23 cellular contexts compared by ENCODE assay signal in the genomic region with DNA sequence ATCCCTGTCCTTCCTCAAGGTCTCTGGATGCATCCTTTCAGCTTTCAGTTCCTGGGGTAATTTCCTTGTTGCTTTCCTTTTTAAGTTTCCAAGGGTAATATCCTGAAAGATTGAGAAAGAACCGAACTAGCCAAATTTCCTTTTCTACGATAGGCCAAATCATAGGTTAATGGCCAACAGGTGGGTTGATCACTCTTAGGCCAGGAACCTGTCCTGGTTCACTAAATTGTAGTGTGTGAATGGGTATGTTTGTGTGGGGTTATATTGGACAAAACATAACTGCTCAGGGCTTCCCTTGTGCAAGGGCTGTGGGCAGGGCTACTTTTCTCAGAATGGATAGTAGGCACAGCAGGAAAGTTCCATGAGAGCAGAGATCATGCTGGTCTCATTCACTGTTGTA. TPM values are rescaled to one million over a fixed set of nuclear protein-coding genes. Genes with fewer than 3 reads are reported as not detected.
A peak's percentile ranks its signal among the peaks of the same experiment; 100 is the strongest.
DNase-seq lines count a peak whose midpoint lies in the region; ATAC-seq and TF ChIP-seq lines count a peak whose summit lies in the region.
"Had no signal": no experiment of that assay in that cellular context is flagged by ENCODE, and none has a peak within 500 bp of the region (broad histone marks: within the 10 kb centered on the region; RNA-seq: fewer than 3 reads in every experiment).

No MANE protein-coding gene starts in this region.

- H3K4me3 ChIP-seq in HEK293 (ENCODE audit: low read depth, low read length) (no peak overlapping the region), esophagus muscularis mucosa (no peak overlapping the region)
- H3K4me3 ChIP-seq: BLaER1, GM12878 had no signal

- H3K36me3 ChIP-seq in HEK293 (ENCODE audit: control insufficient read depth in 2 of 2, insufficient read depth in 1 of 2, low read length in 2 of 2) (peaks cover 0 to 12% of the 10 kb centered on the region in 2 experiments; a peak in 1 of 3 replicates), esophagus muscularis mucosa (no peaks in the 10 kb centered on the region)

- no peaks in the 10 kb centered on the region for H3K4me1 ChIP-seq in HEK293 (ENCODE audit: control insufficient read depth, insufficient read depth, low read length)
- H3K4me1 ChIP-seq in esophagus muscularis mucosa, result no peaks in the 10 kb centered on the region
- H3K4me1 ChIP-seq: BE2C had no signal

- CTCF ChIA-PET in HEK293 (lab: Yijun Ruan, JAX), result interaction anchor here (1.2 kb wide), 1 partner anchor 9 kb away, joined by 6 read pairs; no protein-coding TSS in a partner anchor

- no peak for ATAC-seq in GM21619 (IDR thresholded peaks at IDR 0.05; ENCODE audit: unreplicated experiment)
- ATAC-seq: GM12878 had no signal

- POLR2A ChIA-PET in HEK293 (lab: Yijun Ruan, JAX), result no interaction called here

- no peaks in the 10 kb centered on the region for H3K27me3 ChIP-seq in esophagus muscularis mucosa
- H3K27me3 ChIP-seq: BE2C, BLaER1 had no signal

- no peak for TF ChIP-seq POLR2A in esophagus muscularis mucosa (IDR thresholded peaks at IDR 0.05; ENCODE audit: low read depth)

- H3K9me3 ChIP-seq in HEK293 (ENCODE audit: control insufficient read depth, insufficient read depth, low read depth, low read length), result no peaks in the 10 kb centered on the region
- H3K9me3 ChIP-seq in esophagus muscularis mucosa, result no peaks in the 10 kb centered on the region
- H3K9me3 ChIP-seq: BE2C, BLaER1 had no signal

- intact Hi-C loops in esophagus muscularis mucosa (cut with DNase I), result no loop called here

- H3K27ac ChIP-seq in HEK293 (ENCODE audit: extremely low read depth, low read depth, low read length) (no peak overlapping the region), esophagus muscularis mucosa (replicated peaks in 1 of 4) (no peak overlapping the region)
- H3K27ac ChIP-seq: BLaER1 had no signal

- 91% methylated on average over 2 of the region's 2 CpGs for WGBS in esophagus muscularis mucosa

- TF ChIP-seq CTCF in HEK293 (tag by site-specific recombination; IDR thresholded peaks at IDR 0.05) (no peak), esophagus muscularis mucosa (IDR thresholded peaks at IDR 0.05) (no peak)

- DNase-seq in NCI-H69 (lab: John Stamatoyannopoulos, UW) (peak; percentile 54), esophagus muscularis mucosa (ENCODE audit: extremely low spot score) (peak; percentile 64), NCI-H1436 (lab: John Stamatoyannopoulos, UW) (no peak), pons (ENCODE audit: low spot score) (no peak)
- DNase-seq: 8988T; ACHN; BE2C; C1 segment of cervical spinal cord; CD4-positive, alpha-beta memory T cell; CD4-positive, CD25-positive, alpha-beta regulatory T cell; CD8-positive, alpha-beta memory T cell; COR-L47; DMS 273 treated with DMSO at 0.1 percent for 48 hours; DMS153; DMS53; DMS79; DND-41; EL; GDM1 had no signal

- TF ChIP-seq EP300 in esophagus muscularis mucosa (IDR thresholded peaks at IDR 0.05), result no peak

TF ChIP-seq in HEK293, 187 proteins besides CTCF, POLR2A, EP300 and RAD21:
- TF ChIP-seq SCRT2 (tag by site-specific recombination; IDR thresholded peaks at IDR 0.05), result peak; percentile 66
- TF ChIP-seq, protein P1, sequence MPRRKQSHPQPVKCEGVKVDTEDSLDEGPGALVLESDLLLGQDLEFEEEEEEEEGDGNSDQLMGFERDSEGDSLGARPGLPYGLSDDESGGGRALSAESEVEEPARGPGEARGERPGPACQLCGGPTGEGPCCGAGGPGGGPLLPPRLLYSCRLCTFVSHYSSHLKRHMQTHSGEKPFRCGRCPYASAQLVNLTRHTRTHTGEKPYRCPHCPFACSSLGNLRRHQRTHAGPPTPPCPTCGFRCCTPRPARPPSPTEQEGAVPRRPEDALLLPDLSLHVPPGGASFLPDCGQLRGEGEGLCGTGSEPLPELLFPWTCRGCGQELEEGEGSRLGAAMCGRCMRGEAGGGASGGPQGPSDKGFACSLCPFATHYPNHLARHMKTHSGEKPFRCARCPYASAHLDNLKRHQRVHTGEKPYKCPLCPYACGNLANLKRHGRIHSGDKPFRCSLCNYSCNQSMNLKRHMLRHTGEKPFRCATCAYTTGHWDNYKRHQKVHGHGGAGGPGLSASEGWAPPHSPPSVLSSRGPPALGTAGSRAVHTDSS (tag by site-specific recombination; IDR thresholded peaks at IDR 0.05), result no peak
- TF ChIP-seq ZNF473 (tag by site-specific recombination; IDR thresholded peaks at IDR 0.05), result no peak

RNA-seq across cellular contexts. Expression of a gene that starts 17.1 kb away (rescaled TPM):
- total RNA-seq in esophagus muscularis mucosa, result 1 to 10 TPM; 1.5 to 2.0 (median 1.8) TPM

RNA-seq across cellular contexts. Expression of a gene that starts 23.9 kb away (rescaled TPM):
- 1,000 to 10,000 TPM in 2 of 4 donors, 100 to 1,000 TPM in 2; 692 to 1,262 (median 949) TPM for total RNA-seq in esophagus muscularis mucosa

Comparison
In these comparisons a context has a peak if more than half of its experiments do, and no peak if none do; other contexts are left out.
1. DNase-seq: peak in NCI-H69 (single experiment) and esophagus muscularis mucosa (single experiment); none in NCI-H1436 (single experiment) and pons (single experiment).